In the genomic region with DNA sequence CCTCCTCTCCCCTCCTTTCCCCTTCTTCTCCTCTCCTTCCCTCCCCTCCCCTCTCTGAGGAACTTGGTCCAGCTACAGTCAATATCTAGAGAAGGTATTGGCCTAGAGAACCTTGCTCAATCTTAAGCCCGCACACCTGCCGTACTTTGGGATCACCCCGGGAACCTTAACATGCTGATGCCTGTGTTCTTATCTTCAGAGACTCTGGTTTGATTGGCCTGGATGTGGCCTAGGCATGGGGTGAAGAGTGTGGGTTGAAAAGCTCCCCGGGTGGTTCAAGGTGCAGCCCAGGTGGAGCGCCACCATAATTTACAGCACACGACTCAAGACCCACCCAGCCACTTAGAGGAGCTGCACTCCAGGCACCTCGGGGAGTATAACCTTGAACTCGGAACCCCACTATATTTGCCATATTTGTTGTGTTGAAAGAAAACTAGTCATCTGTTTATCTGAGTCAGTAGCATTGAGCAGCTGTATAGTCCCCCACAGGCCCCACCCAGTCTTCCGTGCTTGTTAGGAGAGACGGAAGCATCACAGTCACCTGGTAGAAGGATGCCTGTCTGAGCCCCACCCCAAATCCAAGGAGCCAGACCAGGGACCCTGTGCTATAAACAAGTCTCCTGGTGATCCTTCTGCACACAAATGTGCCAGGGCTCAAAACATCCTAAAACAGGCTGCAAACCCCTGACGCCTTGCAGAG, we compare ENCODE assay signal across 9 cellular contexts. TPM values are rescaled to one million over a fixed set of nuclear protein-coding genes. Genes with fewer than 3 reads are reported as not detected.
DNase-seq lines count a peak whose midpoint lies in the region; ATAC-seq, FAIRE-seq and TF ChIP-seq lines count a peak whose summit lies in the region.
"Had no signal": no experiment of that assay in that cellular context is flagged by ENCODE, and none has a peak within 500 bp of the region (broad histone marks: within the 10 kb centered on the region; RNA-seq: fewer than 3 reads in every experiment).

No MANE protein-coding gene starts in this region.

- TF ChIP-seq RAD21 in GM12878 (IDR thresholded peaks at IDR 0.05; ENCODE audit: insufficient read depth, low read depth, low read length): no peak

- H3K9ac ChIP-seq in GM12878 (ENCODE audit: control insufficient read depth, insufficient read depth, low read length): peak overlapping the region; percentile 65; the same call in 1 of the 2 replicates

- H3K9me3 Mint-ChIP-seq in activated B cell treated with CpG ODN at 0.5 μM for 24 hours: no peaks in the 10 kb centered on the region

- no peaks in the 10 kb centered on the region for H4K20me1 ChIP-seq in GM12878 (ENCODE audit: control insufficient read depth, insufficient read depth)

- H3K36me3 ChIP-seq in GM12878 (ENCODE audit: control insufficient read depth in 2 of 2, insufficient read depth in 2 of 2, low read length in 1 of 2): no peaks in the 10 kb centered on the region

- no peaks in the 10 kb centered on the region for H3K79me2 ChIP-seq in GM12878 (ENCODE audit: control insufficient read depth, insufficient read depth, low read length)

- H3K4me1 ChIP-seq in GM12878 (ENCODE audit: control insufficient read depth, insufficient read depth, low read length): peaks cover 50% of the 10 kb centered on the region

- FAIRE-seq in GM12891 (lab: Jason Lieb, UNC) (no peak), GM12878 (lab: Jason Lieb, UNC) (no peak), HTR-8/SVneo (lab: Jason Lieb, UNC) (no peak)

- no peak overlapping the region; the same call in 1 of the 2 replicates for H2AFZ ChIP-seq in GM12878 (ENCODE audit: control insufficient read depth, low read depth, low read length)

- RAD21 ChIA-PET in GM12878 (lab: Charles Lee; ENCODE audit: unreplicated experiment): interaction anchor here (0.8 to 8.7 kb wide), 4 partner anchors 32 to 136 kb away, joined by 4 to 104 read pairs (median 8); a partner anchor contains a TSS

- no peak for TF ChIP-seq EP300 in GM12878 (IDR thresholded peaks at IDR 0.05; ENCODE audit: borderline replicate concordance in 1 of 2, control insufficient read depth in 1 of 2, low read depth in 2 of 2, low read length in 2 of 2)

- H3K4me3 ChIP-seq in GM12878: peak overlapping the region; percentile 15; the same call in 1 of the 2 replicates

- H3K27me3 ChIP-seq in GM12878 (replicated peaks in 1 of 2; ENCODE audit: control insufficient read depth in 2 of 2, insufficient read depth in 2 of 2, low read length in 1 of 2): no peaks in the 10 kb centered on the region

- CTCF ChIA-PET in activated B cell treated with CpG ODN at 0.5 μM for 24 hours (lab: Charles Lee) (interaction anchor here (0.9 to 2.0 kb wide), 4 partner anchors 11 to 40 kb away, joined by 3 to 7 read pairs (median 4); no protein-coding TSS in a partner anchor), GM12878 (lab: Yijun Ruan, JAX) (interaction anchor here (1.4 to 3.0 kb wide), 8 partner anchors 11 to 89 kb away, joined by 3 to 13 read pairs (median 4); no protein-coding TSS in a partner anchor)

- TF ChIP-seq POLR2A in GM12891 (IDR thresholded peaks at IDR 0.05; ENCODE audit: low read depth, low read length): 0 out of 2 replicates have a peak, but pooled peaks have one; percentile 9
- no peak for TF ChIP-seq POLR2A in GM12878 (IDR thresholded peaks at IDR 0.05; ENCODE audit: low read depth, low read length)

- ATAC-seq in activated B cell treated with CpG ODN at 0.5 μM for 24 hours (ENCODE audit: low read depth): no peak
- ATAC-seq in GM12878: no peak
- ATAC-seq in omental fat pad (ENCODE audit: low FRiP score): no peak

- in situ Hi-C loops in GM12878 (cut with MboI): no loop called here

- BruUV-seq in GM12878 (replicated peaks; lab: Mats Ljungman, UMichigan): no TSS peak

- H3K36me3 Mint-ChIP-seq in activated B cell treated with CpG ODN at 0.5 μM for 24 hours (ENCODE audit: low read depth): no peaks in the 10 kb centered on the region

- SMC1A ChIA-PET in GM12878 (lab: Charles Lee; ENCODE audit: uncharacterized antibody, unreplicated experiment): interaction anchor here (0.9 to 23.6 kb wide), 5 partner anchors 8 to 61 kb away, joined by 3 to 522 read pairs (median 5); a partner anchor contains a TSS

- TF ChIP-seq CTCF in activated B cell treated with CpG ODN at 0.5 μM for 24 hours (IDR thresholded peaks at IDR 0.05) (no peak), GM12878 (IDR thresholded peaks at IDR 0.05 in 2 of 3, conservative IDR thresholded peaks at IDR 0.05 in 1 of 3; ENCODE audit: control insufficient read depth in 2 of 3, extremely low read depth in 1 of 3, insufficient read depth in 1 of 3, low read depth in 3 of 3, low read length in 3 of 3) (no peak), omental fat pad (IDR thresholded peaks at IDR 0.05) (no peak)

- no peaks in the 10 kb centered on the region for H3K27me3 Mint-ChIP-seq in activated B cell treated with CpG ODN at 0.5 μM for 24 hours

- no peak for DNase-seq in GM12891 (ENCODE audit: insufficient read length, low spot score)
- no peak for DNase-seq in activated B cell treated with CpG ODN at 0.5 μM for 24 hours
- no peak for DNase-seq in GM12878 (ENCODE audit: low read depth, low spot score)
- DNase-seq in stimulated activated CD4-positive, alpha-beta T cell treated with anti-CD3 and anti-CD28 coated beads, Interleukin-4, amount 100 ng/mL, for 24 hours: peak; percentile 69
- DNase-seq in cortex of kidney (lab: John Stamatoyannopoulos, UW): no peak
- no peak for DNase-seq in HTR-8/SVneo (ENCODE audit: insufficient read length, low spot score)
- no peak for DNase-seq in omental fat pad (ENCODE audit: low spot score)
- DNase-seq in NCI-H748 (lab: John Stamatoyannopoulos, UW; ENCODE audit: unreplicated experiment): no peak
- DNase-seq: NCI-H2029 treated with DMSO at 0.1 percent for 48 hours had no signal

- WGBS in GM12878 (ENCODE audit: insufficient coverage, insufficient replicate concordance, low lambda C conversion rate, missing lambda C conversion rate): 82% methylated on average over 11 of the region's 11 CpGs

- H3K27ac ChIP-seq in GM12878 (ENCODE audit: control insufficient read depth, insufficient read depth): peak overlapping the region; percentile 94

- intact Hi-C loops in activated B cell treated with CpG ODN at 0.5 μM for 24 hours (cut with micrococcal nuclease) (no loop called here), GM12878 (cut with micrococcal nuclease; ENCODE audit: unreplicated experiment) (no loop called here)

- H3K4me1 Mint-ChIP-seq in activated B cell treated with CpG ODN at 0.5 μM for 24 hours: peaks cover 56% of the 10 kb centered on the region

- no peaks in the 10 kb centered on the region for H3K9me3 ChIP-seq in GM12878 (replicated peaks; ENCODE audit: control insufficient read depth, insufficient read depth, low read length)

- peak overlapping the region; percentile 90 for H3K27ac Mint-ChIP-seq in activated B cell treated with CpG ODN at 0.5 μM for 24 hours

- no peak overlapping the region for H3K4me3 Mint-ChIP-seq in activated B cell treated with CpG ODN at 0.5 μM for 24 hours

- POLR2A ChIA-PET in activated B cell treated with CpG ODN at 0.5 μM for 24 hours (lab: Charles Lee): interaction anchor here (1.0 to 12.1 kb wide), 11 partner anchors 10 to 310 kb away, joined by 3 to 179 read pairs (median 9); a partner anchor contains a TSS
- POLR2A ChIA-PET in GM12878 (lab: Charles Lee): interaction anchor here (1.1 to 15.6 kb wide), 6 partner anchors 10 to 169 kb away, joined by 3 to 383 read pairs (median 6); a partner anchor contains a TSS

- H3K4me2 ChIP-seq in GM12878 (ENCODE audit: control insufficient read depth, insufficient read depth): peak overlapping the region; percentile 87

RNA-seq across cellular contexts. Expression of a gene that starts 14.4 kb away (rescaled TPM):
- polyA plus RNA-seq in GM12891 (2012; ENCODE audit: low read depth, missing spikeins): 65.4 TPM
- total RNA-seq in activated B cell treated with CpG ODN at 0.5 μM for 24 hours (50.2 and 55.3 TPM in 2 replicates), GM12878 (2014; rRNA removed) (74.9 and 81.1 TPM in 2 replicates), GM12878 (2014; rRNA removed; fragmentation: Illumina TruSeq; extraction: Trizol) (63.1 and 74.8 TPM in 2 replicates), GM12878 (2021) (116 and 133 TPM in 2 replicates), omental fat pad (10 to 100 TPM; 16.3 to 31.2 (median 25.3) TPM)
- total RNA-seq in GM12878 (2013; cell fraction: nucleolus; rRNA removed): 127 and 130 TPM in 2 replicates
- 38.7 TPM for polyA plus RNA-seq in GM12878 (2011; ENCODE audit: low read depth)
- polyA plus RNA-seq in GM12878 (2011; rRNA removed) (45.5 and 71.1 TPM in 2 replicates), GM12878 (2014; fragmentation: Illumina TruSeq; extraction: Trizol) (64.7 and 94.2 TPM in 2 replicates), GM12878 (2014; fragmentation: Nextera tagmentation; extraction: Ambion mirVana) (10 to 100 TPM; 26.0 to 50.2 TPM), GM12878 (2014; rRNA removed) (98.6 and 106 TPM in 2 replicates), GM12878 (2016; fragmentation: Nextera tagmentation; extraction: Ambion mirVana) (100 to 1,000 TPM in 1 of 2 experiments, 10 to 100 TPM in 1; 97.9 to 113 TPM)
- polyA plus RNA-seq in GM12878 (2011; cell fraction: cytosol; rRNA removed): 118 and 119 TPM in 2 replicates
- polyA plus RNA-seq in GM12878 (2011; cell fraction: nucleus; rRNA removed): 334 and 350 TPM in 2 replicates
- 63.6 and 78.6 TPM in 2 replicates for polyA plus RNA-seq in GM12878 (2012)
- polyA minus RNA-seq in GM12878 (2011; rRNA and poly(A)+ RNA removed): 85.9 and 103 TPM in 2 replicates
- 31.7 and 47.3 TPM in 2 replicates for polyA minus RNA-seq in GM12878 (2011; cell fraction: cytosol; rRNA and poly(A)+ RNA removed)
- 69.5 and 128 TPM in 2 replicates for polyA minus RNA-seq in GM12878 (2011; cell fraction: nucleus; rRNA and poly(A)+ RNA removed)

RNA-seq across cellular contexts. Expression of a gene that starts 35.2 kb away (rescaled TPM):
- 107 TPM for polyA plus RNA-seq in GM12891 (2012; ENCODE audit: low read depth, missing spikeins)
- total RNA-seq in activated B cell treated with CpG ODN at 0.5 μM for 24 hours (115 and 130 TPM in 2 replicates), GM12878 (2014; rRNA removed) (144 and 153 TPM in 2 replicates), GM12878 (2014; rRNA removed; fragmentation: Illumina TruSeq; extraction: Trizol) (111 and 116 TPM in 2 replicates), GM12878 (2021) (163 and 164 TPM in 2 replicates), omental fat pad (1 to 10 TPM; 3.0 to 9.0 (median 6.1) TPM)
- 317 and 349 TPM in 2 replicates for total RNA-seq in GM12878 (2013; cell fraction: nucleolus; rRNA removed)
- polyA plus RNA-seq in GM12878 (2011; ENCODE audit: low read depth): 44.2 TPM
- polyA plus RNA-seq in GM12878 (2011; rRNA removed) (106 and 147 TPM in 2 replicates), GM12878 (2014; fragmentation: Illumina TruSeq; extraction: Trizol) (82.8 and 140 TPM in 2 replicates), GM12878 (2014; fragmentation: Nextera tagmentation; extraction: Ambion mirVana) (10 to 100 TPM; 13.8 to 16.6 TPM), GM12878 (2014; rRNA removed) (153 and 156 TPM in 2 replicates), GM12878 (2016; fragmentation: Nextera tagmentation; extraction: Ambion mirVana) (10 to 100 TPM; 69.6 to 79.5 TPM)
- polyA plus RNA-seq in GM12878 (2011; cell fraction: cytosol; rRNA removed): 186 and 209 TPM in 2 replicates
- polyA plus RNA-seq in GM12878 (2011; cell fraction: nucleus; rRNA removed): 205 and 241 TPM in 2 replicates
- polyA plus RNA-seq in GM12878 (2012): 65.1 and 86.6 TPM in 2 replicates
- 194 and 283 TPM in 2 replicates for polyA minus RNA-seq in GM12878 (2011; rRNA and poly(A)+ RNA removed)
- polyA minus RNA-seq in GM12878 (2011; cell fraction: cytosol; rRNA and poly(A)+ RNA removed): 61.2 and 66.6 TPM in 2 replicates
- 99.3 and 141 TPM in 2 replicates for polyA minus RNA-seq in GM12878 (2011; cell fraction: nucleus; rRNA and poly(A)+ RNA removed)

RNA-seq across cellular contexts. Expression of a gene that starts 48.7 kb away (rescaled TPM):
- polyA plus RNA-seq in GM12891 (2012; ENCODE audit: low read depth, missing spikeins): 12.0 TPM
- total RNA-seq in activated B cell treated with CpG ODN at 0.5 μM for 24 hours (34.8 and 38.9 TPM in 2 replicates), GM12878 (2014; rRNA removed) (19.9 and 20.8 TPM in 2 replicates), GM12878 (2014; rRNA removed; fragmentation: Illumina TruSeq; extraction: Trizol) (20.9 and 23.1 TPM in 2 replicates), GM12878 (2021) (34.4 and 47.7 TPM in 2 replicates), omental fat pad (10 to 100 TPM; 30.7 to 57.5 (median 36.2) TPM)
- 17.9 and 18.6 TPM in 2 replicates for total RNA-seq in GM12878 (2013; cell fraction: nucleolus; rRNA removed)
- polyA plus RNA-seq in GM12878 (2011; ENCODE audit: low read depth): 7.3 TPM
- polyA plus RNA-seq in GM12878 (2011; rRNA removed) (19.0 and 26.6 TPM in 2 replicates), GM12878 (2014; fragmentation: Illumina TruSeq; extraction: Trizol) (31.8 and 41.4 TPM in 2 replicates), GM12878 (2014; fragmentation: Nextera tagmentation; extraction: Ambion mirVana) (10 to 100 TPM in 1 of 2 experiments, 1 to 10 TPM in 1; 8.8 to 11.4 TPM), GM12878 (2014; rRNA removed) (21.6 and 27.1 TPM in 2 replicates), GM12878 (2016; fragmentation: Nextera tagmentation; extraction: Ambion mirVana) (10 to 100 TPM; 35.9 to 40.4 TPM)
- polyA plus RNA-seq in GM12878 (2011; cell fraction: cytosol; rRNA removed): 9.0 and 9.6 TPM in 2 replicates
- polyA plus RNA-seq in GM12878 (2011; cell fraction: nucleus; rRNA removed): 4.9 and 7.6 TPM in 2 replicates
- polyA plus RNA-seq in GM12878 (2012): 11.2 and 13.3 TPM in 2 replicates
- 9.0 and 10.4 TPM in 2 replicates for polyA minus RNA-seq in GM12878 (2011; rRNA and poly(A)+ RNA removed)
- 10.7 and 19.0 TPM in 2 replicates for polyA minus RNA-seq in GM12878 (2011; cell fraction: cytosol; rRNA and poly(A)+ RNA removed)
- 5.8 and 6.3 TPM in 2 replicates for polyA minus RNA-seq in GM12878 (2011; cell fraction: nucleus; rRNA and poly(A)+ RNA removed)

Comparison
In these comparisons a context has a peak if more than half of its experiments do, and no peak if none do; other contexts are left out.
1. RNA of a gene that starts 35.2 kb away (total RNA-seq): 111 to 349 TPM in GM12878 and 115 to 130 TPM in activated B cell treated with CpG ODN at 0.5 μM for 24 hours; 3.0 to 9.0 TPM in omental fat pad; every median in the first group is over 10 times any median in the second.